16 cellular contexts compared by ENCODE assay signal in the genomic region with DNA sequence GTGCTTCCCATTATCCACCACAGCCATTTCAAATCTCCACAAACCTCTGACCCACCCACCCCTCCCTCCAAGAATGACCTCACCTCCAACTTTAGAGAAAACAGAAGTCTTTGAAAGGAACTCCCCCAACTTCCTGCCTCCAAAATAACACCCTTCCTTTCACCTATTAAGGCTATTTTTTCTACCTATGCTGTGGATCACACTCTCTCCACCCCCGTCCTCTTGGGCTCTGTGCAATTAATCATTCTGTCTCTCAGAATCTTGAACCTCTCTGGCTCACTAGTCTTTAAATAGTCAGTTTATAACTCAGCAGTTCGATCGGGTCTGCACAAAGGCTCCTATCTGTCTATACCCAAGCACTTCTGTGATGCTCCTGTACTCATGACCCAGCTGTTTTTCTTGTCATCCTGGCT. TPM values are rescaled to one million over a fixed set of nuclear protein-coding genes. Genes with fewer than 3 reads are reported as not detected.
DNase-seq lines count a peak whose midpoint lies in the region; ATAC-seq, FAIRE-seq and TF ChIP-seq lines count a peak whose summit lies in the region.
"Had no signal": no experiment of that assay in that cellular context is flagged by ENCODE, and none has a peak within 500 bp of the region (broad histone marks: within the 10 kb centered on the region; RNA-seq: fewer than 3 reads in every experiment).

No MANE protein-coding gene starts in this region.

- H3K36me3 Mint-ChIP-seq in MCF 10A (ENCODE audit: insufficient read depth, unreplicated experiment), result no peaks in the 10 kb centered on the region
- no peaks in the 10 kb centered on the region for H3K36me3 Mint-ChIP-seq in stimulated activated memory B cell treated with anti-CD40 and anti-IgM and Interleukin-4, amounts not matched to agents 10 μg/mL and 1 μg/mL and 100 μg/mL, for 72 hours

- no peak overlapping the region for H3K27ac ChIP-seq in mammary epithelial cell (ENCODE audit: insufficient read depth, low read depth, low read length)
- H3K27ac ChIP-seq in GM12878 (ENCODE audit: control insufficient read depth, insufficient read depth), result peak overlapping the region; percentile 27; the same call in 1 of the 2 replicates
- H3K27ac ChIP-seq: adrenal gland, SJSA1 had no signal

- SMC1A ChIA-PET in GM12878 (lab: Charles Lee; ENCODE audit: uncharacterized antibody, unreplicated experiment), result interaction anchor here (0.7 kb wide), 1 partner anchor 10 kb away, joined by 3 read pairs; no protein-coding TSS in a partner anchor

- H3K9ac ChIP-seq in mammary epithelial cell (ENCODE audit: insufficient read depth, low read length) (no peak overlapping the region), GM12878 (ENCODE audit: control insufficient read depth, insufficient read depth, low read length) (no peak overlapping the region)

- DNase-seq in MCF 10A (ENCODE audit: unreplicated experiment), result no peak
- DNase-seq in mammary epithelial cell, result no peak
- peak; percentile 24 for DNase-seq in NB4 (ENCODE audit: low read depth)
- peak; percentile 15 for DNase-seq in GM12878 (ENCODE audit: low read depth, low spot score)
- no peak for DNase-seq in activated effector memory CD4-positive, alpha-beta T cell treated with Interleukin-2 at 50 U/mL for 16 hours
- DNase-seq: activated CD4-positive, alpha-beta T cell treated with anti-CD3 and anti-CD28 coated beads for 48 hours; adrenal gland; AML-193; mucosa of descending colon; NCI-H187; stimulated activated CD4-positive, alpha-beta T cell treated with anti-CD3 and anti-CD28 coated beads, Interleukin-4, amount 100 ng/mL, for 4 hours had no signal

- H3K4me1 ChIP-seq in mammary epithelial cell (ENCODE audit: insufficient read depth, low read length), result no peaks in the 10 kb centered on the region
- H3K4me1 ChIP-seq in GM12878 (ENCODE audit: control insufficient read depth, insufficient read depth, low read length), result no peaks in the 10 kb centered on the region; the same call in 1 of the 2 replicates
- H3K4me1 ChIP-seq: adrenal gland, SJSA1 had no signal

- H3K36me3 ChIP-seq in mammary epithelial cell (ENCODE audit: insufficient read depth, low read length) (no peaks in the 10 kb centered on the region), GM12878 (ENCODE audit: control insufficient read depth in 2 of 2, insufficient read depth in 2 of 2, low read length in 1 of 2) (no peaks in the 10 kb centered on the region)
- H3K36me3 ChIP-seq: adrenal gland, SJSA1 had no signal

- no peak for TF ChIP-seq EP300 in GM12878 (IDR thresholded peaks at IDR 0.05; ENCODE audit: borderline replicate concordance in 1 of 2, control insufficient read depth in 1 of 2, low read depth in 2 of 2, low read length in 2 of 2)

- H2AFZ ChIP-seq in mammary epithelial cell (ENCODE audit: low read depth, low read length) (no peak overlapping the region), GM12878 (ENCODE audit: control insufficient read depth, low read depth, low read length) (peak overlapping the region; percentile 83)

- H3K9me3 Mint-ChIP-seq in MCF 10A (ENCODE audit: unreplicated experiment), result no peaks in the 10 kb centered on the region
- H3K9me3 Mint-ChIP-seq in stimulated activated memory B cell treated with anti-CD40 and anti-IgM and Interleukin-4, amounts not matched to agents 10 μg/mL and 1 μg/mL and 100 μg/mL, for 72 hours, result no peaks in the 10 kb centered on the region
- H3K9me3 Mint-ChIP-seq: dendritic cell treated with granulocyte-macrophage colony-stimulating factor and Interleukin-4, amounts not matched to agents 40 ng/mL and 50 ng/mL, for 4 days had no signal

- H4K20me1 ChIP-seq in mammary epithelial cell (ENCODE audit: insufficient read depth, low read length) (no peaks in the 10 kb centered on the region), GM12878 (ENCODE audit: control insufficient read depth, insufficient read depth) (no peaks in the 10 kb centered on the region)

- dilution Hi-C loops in mammary epithelial cell (cut with HindIII; ENCODE audit: low sequenced_read_pairs), result no loop called here

- no peaks in the 10 kb centered on the region for H3K4me1 Mint-ChIP-seq in MCF 10A (ENCODE audit: insufficient read depth, unreplicated experiment)
- H3K4me1 Mint-ChIP-seq in stimulated activated memory B cell treated with anti-CD40 and anti-IgM and Interleukin-4, amounts not matched to agents 10 μg/mL and 1 μg/mL and 100 μg/mL, for 72 hours, result peaks cover 9% of the 10 kb centered on the region

- 44% methylated on average over 3 of the region's 3 CpGs for WGBS in mammary epithelial cell (ENCODE audit: low coverage, missing lambda C conversion rate)
- WGBS in GM12878 (ENCODE audit: insufficient coverage, insufficient replicate concordance, low lambda C conversion rate, missing lambda C conversion rate), result 1% methylated on average over 3 of the region's 3 CpGs

- intact Hi-C loops in MCF 10A (cut with micrococcal nuclease) (no loop called here), mammary epithelial cell (cut with micrococcal nuclease) (no loop called here), GM12878 (cut with micrococcal nuclease; ENCODE audit: unreplicated experiment) (no loop called here)

- BruUV-seq in MCF 10A (replicated peaks; lab: Mats Ljungman, UMichigan) (no TSS peak), mammary epithelial cell (replicated peaks; lab: Mats Ljungman, UMichigan) (no TSS peak), GM12878 (replicated peaks; lab: Mats Ljungman, UMichigan) (no TSS peak)

- CTCF ChIA-PET in MCF 10A (lab: Yijun Ruan, JAX), result no interaction called here
- CTCF ChIA-PET in mammary epithelial cell (lab: Charles Lee; ENCODE audit: low non-redundant PET), result no interaction called here
- CTCF ChIA-PET in GM12878 (lab: Yijun Ruan, JAX), result interaction anchor here (1.0 kb wide), 2 partner anchors 8 to 55 kb away, joined by 3 read pairs; no protein-coding TSS in a partner anchor

- H3K79me2 ChIP-seq in mammary epithelial cell (ENCODE audit: insufficient read depth, low read length) (no peaks in the 10 kb centered on the region), GM12878 (ENCODE audit: control insufficient read depth, insufficient read depth, low read length) (no peaks in the 10 kb centered on the region)

- H3K27me3 Mint-ChIP-seq in MCF 10A (ENCODE audit: insufficient read depth, unreplicated experiment), result no peaks in the 10 kb centered on the region
- no peaks in the 10 kb centered on the region for H3K27me3 Mint-ChIP-seq in stimulated activated memory B cell treated with anti-CD40 and anti-IgM and Interleukin-4, amounts not matched to agents 10 μg/mL and 1 μg/mL and 100 μg/mL, for 72 hours
- H3K27me3 Mint-ChIP-seq: dendritic cell treated with granulocyte-macrophage colony-stimulating factor and Interleukin-4, amounts not matched to agents 40 ng/mL and 50 ng/mL, for 4 days had no signal

- H3K27me3 ChIP-seq in mammary epithelial cell (ENCODE audit: insufficient read depth, low read length) (no peaks in the 10 kb centered on the region), GM12878 (replicated peaks in 1 of 2; ENCODE audit: control insufficient read depth in 2 of 2, insufficient read depth in 2 of 2, low read length in 1 of 2) (no peaks in the 10 kb centered on the region)
- H3K27me3 ChIP-seq: adrenal gland, SJSA1 had no signal

- peak; percentile 76 for ATAC-seq in GM12878
- no peak for ATAC-seq in stimulated activated memory B cell treated with anti-CD40 and anti-IgM and Interleukin-4, amounts not matched to agents 10 μg/mL and 1 μg/mL and 100 μg/mL, for 72 hours
- no peak for ATAC-seq in GM21526 (IDR thresholded peaks at IDR 0.05; ENCODE audit: low FRiP score, unreplicated experiment)
- ATAC-seq in HG02885 (IDR thresholded peaks at IDR 0.05; ENCODE audit: poor library complexity, unreplicated experiment), result no peak
- ATAC-seq: mucosa of descending colon had no signal

- RAD21 ChIA-PET in GM12878 (lab: Charles Lee; ENCODE audit: unreplicated experiment), result interaction anchor here (1.6 kb wide), 1 partner anchor 10 kb away, joined by 3 read pairs; no protein-coding TSS in a partner anchor

- H3K4me3 Mint-ChIP-seq in MCF 10A (ENCODE audit: unreplicated experiment), result no peak overlapping the region
- no peak overlapping the region for H3K4me3 Mint-ChIP-seq in stimulated activated memory B cell treated with anti-CD40 and anti-IgM and Interleukin-4, amounts not matched to agents 10 μg/mL and 1 μg/mL and 100 μg/mL, for 72 hours
- H3K4me3 Mint-ChIP-seq: dendritic cell treated with granulocyte-macrophage colony-stimulating factor and Interleukin-4, amounts not matched to agents 40 ng/mL and 50 ng/mL, for 4 days had no signal

- no peak overlapping the region for H3K4me3 ChIP-seq in mammary epithelial cell (replicated peaks in 1 of 3; ENCODE audit: insufficient read depth in 1 of 3, low read depth in 2 of 3, low read length in 3 of 3)
- no peak overlapping the region for H3K4me3 ChIP-seq in NB4 (ENCODE audit: low read depth, low read length)
- no peak overlapping the region for H3K4me3 ChIP-seq in GM12878
- H3K4me3 ChIP-seq: adrenal gland, mucosa of descending colon, SJSA1 had no signal

- H3K4me2 ChIP-seq in mammary epithelial cell (ENCODE audit: insufficient read depth, low read depth, low read length) (no peak overlapping the region), GM12878 (ENCODE audit: control insufficient read depth, insufficient read depth) (peak overlapping the region; percentile 28; the same call in 1 of the 2 replicates)

- no peak for TF ChIP-seq RAD21 in GM12878 (IDR thresholded peaks at IDR 0.05; ENCODE audit: insufficient read depth, low read depth, low read length)

- H3K9me3 ChIP-seq in mammary epithelial cell (replicated peaks; ENCODE audit: insufficient read depth, low read length), result no peaks in the 10 kb centered on the region
- H3K9me3 ChIP-seq in GM12878 (replicated peaks; ENCODE audit: control insufficient read depth, insufficient read depth, low read length), result no peaks in the 10 kb centered on the region
- H3K9me3 ChIP-seq: adrenal gland, mucosa of descending colon, SJSA1 had no signal

- FAIRE-seq in GM12878 (lab: Jason Lieb, UNC), result peak; percentile 81

- peak overlapping the region; percentile 1 for H3K27ac Mint-ChIP-seq in MCF 10A (ENCODE audit: low read depth, unreplicated experiment)
- H3K27ac Mint-ChIP-seq in stimulated activated memory B cell treated with anti-CD40 and anti-IgM and Interleukin-4, amounts not matched to agents 10 μg/mL and 1 μg/mL and 100 μg/mL, for 72 hours, result peak overlapping the region; percentile 9
- H3K27ac Mint-ChIP-seq: dendritic cell treated with granulocyte-macrophage colony-stimulating factor and Interleukin-4, amounts not matched to agents 40 ng/mL and 50 ng/mL, for 4 days had no signal

- in situ Hi-C loops in mammary epithelial cell (cut with MboI; ENCODE audit: low sequenced_read_pairs in 2 of 2) (no loop called here), GM12878 (cut with MboI) (no loop called here)

- TF ChIP-seq POLR2A in NB4 (IDR thresholded peaks at IDR 0.05; ENCODE audit: extremely low read depth, insufficient read length), result no peak
- TF ChIP-seq POLR2A in GM12878 (IDR thresholded peaks at IDR 0.05; ENCODE audit: low read depth, low read length), result no peak

- POLR2A ChIA-PET in MCF 10A (lab: Yijun Ruan, JAX), result no interaction called here
- POLR2A ChIA-PET in GM12878 (lab: Charles Lee), result interaction anchor here (0.6 to 1.0 kb wide), 3 partner anchors 10 to 393 kb away, joined by 3 to 4 read pairs (median 4); no protein-coding TSS in a partner anchor

- TF ChIP-seq CTCF in MCF 10A (IDR thresholded peaks at IDR 0.05; ENCODE audit: unreplicated experiment) (no peak), mammary epithelial cell (conservative IDR thresholded peaks at IDR 0.05 in 1 of 2, IDR thresholded peaks at IDR 0.05 in 1 of 2; ENCODE audit: extremely low read depth in 1 of 2, insufficient read depth in 1 of 2, low read depth in 1 of 2, low read length in 2 of 2) (no peak), NB4 (IDR thresholded peaks at IDR 0.05; ENCODE audit: low read depth, low read length) (no peak), GM12878 (IDR thresholded peaks at IDR 0.05 in 2 of 3, conservative IDR thresholded peaks at IDR 0.05 in 1 of 3; ENCODE audit: control insufficient read depth in 2 of 3, extremely low read depth in 1 of 3, insufficient read depth in 1 of 3, low read depth in 3 of 3, low read length in 3 of 3) (no peak)

RNA-seq across cellular contexts. Expression of a gene that starts 37.3 kb away (rescaled TPM):
- total RNA-seq in MCF 10A (2022) (131 and 148 TPM in 2 replicates), mammary epithelial cell (100 to 1,000 TPM in 1 of 2 donors, 10 to 100 TPM in 1; 96.7 to 127 TPM), GM12878 (2014; rRNA removed) (189 and 249 TPM in 2 replicates), GM12878 (2014; rRNA removed; fragmentation: Illumina TruSeq; extraction: Trizol) (210 and 216 TPM in 2 replicates), GM12878 (2021) (149 and 159 TPM in 2 replicates)
- polyA plus RNA-seq in mammary epithelial cell (53.0 TPM), GM12878 (2011; rRNA removed) (203 and 303 TPM in 2 replicates), GM12878 (2014; fragmentation: Illumina TruSeq; extraction: Trizol) (193 and 229 TPM in 2 replicates), GM12878 (2014; fragmentation: Nextera tagmentation; extraction: Ambion mirVana) (10 to 100 TPM; 57.3 to 62.8 TPM), GM12878 (2014; rRNA removed) (128 and 146 TPM in 2 replicates), GM12878 (2016; fragmentation: Nextera tagmentation; extraction: Ambion mirVana) (100 to 1,000 TPM; 123 to 140 TPM)
- 63.8 TPM for polyA minus RNA-seq in mammary epithelial cell
- total RNA-seq in GM12878 (2013; cell fraction: nucleolus; rRNA removed), result 962 and 978 TPM in 2 replicates
- polyA plus RNA-seq in GM12878 (2011; ENCODE audit: low read depth), result 100 TPM
- polyA plus RNA-seq in GM12878 (2011; cell fraction: cytosol; rRNA removed), result 72.8 and 78.1 TPM in 2 replicates
- polyA plus RNA-seq in GM12878 (2011; cell fraction: nucleus; rRNA removed), result 190 and 215 TPM in 2 replicates
- 91.8 and 113 TPM in 2 replicates for polyA plus RNA-seq in GM12878 (2012)
- polyA minus RNA-seq in GM12878 (2011; rRNA and poly(A)+ RNA removed), result 195 and 290 TPM in 2 replicates
- polyA minus RNA-seq in GM12878 (2011; cell fraction: cytosol; rRNA and poly(A)+ RNA removed), result 82.2 and 92.8 TPM in 2 replicates
- polyA minus RNA-seq in GM12878 (2011; cell fraction: nucleus; rRNA and poly(A)+ RNA removed), result 97.2 and 165 TPM in 2 replicates

Comparison
In these comparisons a context has a peak if more than half of its experiments do, and no peak if none do; other contexts are left out.
1. DNase-seq: peak in NB4 (single experiment) and GM12878 (single experiment); none in MCF 10A (single experiment), mammary epithelial cell (single experiment) and activated effector memory CD4-positive, alpha-beta T cell treated with Interleukin-2 at 50 U/mL for 16 hours (single experiment).